26 cellular contexts compared by ENCODE assay signal in the genomic region with DNA sequence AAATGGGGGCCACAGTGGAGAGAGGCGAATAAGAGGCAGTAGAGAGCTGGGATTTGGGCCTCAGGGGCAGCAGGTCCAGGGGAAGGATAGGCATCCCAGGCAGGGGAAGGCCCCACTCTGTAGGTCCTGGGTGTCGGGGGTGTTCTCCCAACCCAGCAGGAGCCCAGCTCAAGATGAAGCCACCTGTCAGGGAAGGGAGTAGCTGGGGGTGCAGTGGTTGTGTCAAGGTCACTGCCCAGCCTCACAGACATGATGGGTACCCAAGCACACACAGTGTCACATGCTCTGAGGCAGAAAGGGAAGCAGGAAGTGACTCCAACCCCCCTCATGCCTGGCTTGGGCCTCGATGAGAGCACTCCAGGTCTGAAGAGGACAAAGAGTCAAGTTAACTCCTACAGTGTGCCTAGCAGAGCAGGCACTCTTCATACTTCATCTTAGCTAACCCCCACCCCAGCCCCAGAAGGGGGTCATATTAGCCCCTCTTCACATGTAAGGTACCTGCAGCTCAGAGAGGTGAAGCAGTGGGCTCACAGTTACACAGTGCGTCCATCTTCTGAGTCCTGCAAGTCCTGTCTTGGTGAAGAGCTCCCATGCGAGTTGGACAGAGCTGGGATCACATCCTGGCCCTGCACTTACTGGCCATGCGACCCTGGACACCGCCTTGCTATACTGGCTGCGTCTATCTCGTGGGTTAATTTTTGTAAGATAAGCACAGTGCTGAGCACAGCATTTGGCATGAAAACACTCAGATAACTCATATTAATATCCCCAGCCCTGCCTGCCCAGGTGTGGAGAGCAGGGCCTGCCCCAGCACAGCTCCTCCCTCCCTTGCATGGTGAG.
DNase-seq lines count a peak whose midpoint lies in the region; TF ChIP-seq lines count a peak whose summit lies in the region.
"Had no signal": no experiment of that assay in that cellular context is flagged by ENCODE, and none has a peak within 500 bp of the region (broad histone marks: within the 10 kb centered on the region; RNA-seq: fewer than 3 reads in every experiment).

No MANE protein-coding gene starts in this region.

- no peak for TF ChIP-seq CTCF in right atrium auricular region (IDR thresholded peaks at IDR 0.05)
- TF ChIP-seq CTCF in left ventricle myocardium inferior (IDR thresholded peaks at IDR 0.05; ENCODE audit: borderline replicate concordance), result no peak
- TF ChIP-seq CTCF in vagina (IDR thresholded peaks at IDR 0.05), result no peak
- TF ChIP-seq CTCF in transverse colon (IDR thresholded peaks at IDR 0.05), result no peak

- H3K4me1 ChIP-seq in right atrium auricular region (peaks cover 0 to 42% of the 10 kb centered on the region in 2 donors), left ventricle myocardium inferior (peaks cover 61% of the 10 kb centered on the region), vagina (peaks cover 56% of the 10 kb centered on the region), transverse colon (no peaks in the 10 kb centered on the region)
- H3K4me1 ChIP-seq: BE2C had no signal

- no peaks in the 10 kb centered on the region for H3K27me3 ChIP-seq in right atrium auricular region
- no peaks in the 10 kb centered on the region for H3K27me3 ChIP-seq in left ventricle myocardium inferior (ENCODE audit: low read depth)
- no peaks in the 10 kb centered on the region for H3K27me3 ChIP-seq in layer of hippocampus (ENCODE audit: control insufficient read depth, insufficient read depth, low read length)
- H3K27me3 ChIP-seq in vagina, result no peaks in the 10 kb centered on the region
- H3K27me3 ChIP-seq in transverse colon, result no peaks in the 10 kb centered on the region
- H3K27me3 ChIP-seq: BE2C, cardiac muscle cell, ovary, stomach, upper lobe of left lung had no signal

- 86 to 100% methylated on average over 1 to 9 of the region's 9 CpGs for WGBS in transverse colon (ENCODE audit: low coverage in 1 of 2), 2 donors

- H3K9me3 Mint-ChIP-seq in activated CD4-positive, alpha-beta T cell treated with anti-CD3 and anti-CD28 coated beads, Interleukin-2, amount 10 ng/mL, durations not matched to agents 7 days and 5 days, result no peaks in the 10 kb centered on the region
- H3K9me3 Mint-ChIP-seq: activated naive CD4-positive, alpha-beta T cell treated with anti-CD3 and anti-CD28 coated beads, Interleukin-2, amount 10 ng/mL, durations not matched to agents 7 days and 5 days; dendritic cell treated with granulocyte-macrophage colony-stimulating factor and Interleukin-4, amounts not matched to agents 40 ng/mL and 50 ng/mL, for 4 days; naive thymus-derived CD8-positive, alpha-beta T cell; T-helper 2 cell treated with Interferon-gamma antibody and Interleukin-4, amounts not matched to agents 5 μg/mL and 100 μg/mL, for 36 hours had no signal

- TF ChIP-seq EP300 in transverse colon (IDR thresholded peaks at IDR 0.05; ENCODE audit: low read depth), result no peak

- H3K36me3 Mint-ChIP-seq in activated CD4-positive, alpha-beta T cell treated with anti-CD3 and anti-CD28 coated beads, Interleukin-2, amount 10 ng/mL, durations not matched to agents 7 days and 5 days (ENCODE audit: low read depth), result no peaks in the 10 kb centered on the region
- H3K36me3 Mint-ChIP-seq: activated CD8-positive, alpha-beta memory T cell treated with anti-CD3 and anti-CD28 coated beads, Interleukin-2, amount 10 ng/mL, durations not matched to agents 7 days and 5 days; activated naive CD4-positive, alpha-beta T cell treated with anti-CD3 and anti-CD28 coated beads, Interleukin-2, amount 10 ng/mL, durations not matched to agents 7 days and 5 days; naive thymus-derived CD8-positive, alpha-beta T cell had no signal

- H3K4me3 ChIP-seq in right atrium auricular region, result no peak overlapping the region
- no peak overlapping the region for H3K4me3 ChIP-seq in left ventricle myocardium inferior
- no peak overlapping the region for H3K4me3 ChIP-seq in vagina
- H3K4me3 ChIP-seq in transverse colon, result no peak overlapping the region
- H3K4me3 ChIP-seq: cardiac muscle cell, ovary, stomach, upper lobe of left lung had no signal

- H3K9me3 ChIP-seq in right atrium auricular region (no peaks in the 10 kb centered on the region), left ventricle myocardium inferior (replicated peaks) (no peaks in the 10 kb centered on the region), vagina (no peaks in the 10 kb centered on the region), transverse colon (no peaks in the 10 kb centered on the region)
- H3K9me3 ChIP-seq: BE2C, ovary, SK-N-SH, stomach, upper lobe of left lung had no signal

- CTCF ChIA-PET in activated CD4-positive, alpha-beta T cell treated with anti-CD3 and anti-CD28 coated beads, Interleukin-2, amount 10 ng/mL, durations not matched to agents 7 days and 5 days (lab: Charles Lee), result no interaction called here

- H3K27me3 Mint-ChIP-seq in activated CD4-positive, alpha-beta T cell treated with anti-CD3 and anti-CD28 coated beads, Interleukin-2, amount 10 ng/mL, durations not matched to agents 7 days and 5 days, result no peaks in the 10 kb centered on the region
- H3K27me3 Mint-ChIP-seq: activated CD8-positive, alpha-beta memory T cell treated with anti-CD3 and anti-CD28 coated beads, Interleukin-2, amount 10 ng/mL, durations not matched to agents 7 days and 5 days; dendritic cell treated with granulocyte-macrophage colony-stimulating factor and Interleukin-4, amounts not matched to agents 40 ng/mL and 50 ng/mL, for 4 days had no signal

- TF ChIP-seq POLR2A in vagina (IDR thresholded peaks at IDR 0.05) (no peak), transverse colon (IDR thresholded peaks at IDR 0.05) (no peak)

- H3K27ac Mint-ChIP-seq in activated CD4-positive, alpha-beta T cell treated with anti-CD3 and anti-CD28 coated beads, Interleukin-2, amount 10 ng/mL, durations not matched to agents 7 days and 5 days, result no peak overlapping the region
- H3K27ac Mint-ChIP-seq: activated CD8-positive, alpha-beta memory T cell treated with anti-CD3 and anti-CD28 coated beads, Interleukin-2, amount 10 ng/mL, durations not matched to agents 7 days and 5 days; activated naive CD4-positive, alpha-beta T cell treated with anti-CD3 and anti-CD28 coated beads, Interleukin-2, amount 10 ng/mL, durations not matched to agents 7 days and 5 days; dendritic cell treated with granulocyte-macrophage colony-stimulating factor and Interleukin-4, amounts not matched to agents 40 ng/mL and 50 ng/mL, for 4 days; naive thymus-derived CD8-positive, alpha-beta T cell; T-helper 2 cell treated with Interferon-gamma antibody and Interleukin-4, amounts not matched to agents 5 μg/mL and 100 μg/mL, for 36 hours had no signal

- intact Hi-C loops in left ventricle myocardium inferior (cut with micrococcal nuclease) (no loop called here), vagina (cut with DNase I) (no loop called here), transverse colon (cut with DNase I; ENCODE audit: low total_unique reads) (no loop called here)

- POLR2A ChIA-PET in activated CD4-positive, alpha-beta T cell treated with anti-CD3 and anti-CD28 coated beads, Interleukin-2, amount 10 ng/mL, durations not matched to agents 7 days and 5 days (lab: Charles Lee), result no interaction called here

- H3K4me1 Mint-ChIP-seq in activated CD4-positive, alpha-beta T cell treated with anti-CD3 and anti-CD28 coated beads, Interleukin-2, amount 10 ng/mL, durations not matched to agents 7 days and 5 days, result no peaks in the 10 kb centered on the region
- H3K4me1 Mint-ChIP-seq: activated CD8-positive, alpha-beta memory T cell treated with anti-CD3 and anti-CD28 coated beads, Interleukin-2, amount 10 ng/mL, durations not matched to agents 7 days and 5 days; activated naive CD4-positive, alpha-beta T cell treated with anti-CD3 and anti-CD28 coated beads, Interleukin-2, amount 10 ng/mL, durations not matched to agents 7 days and 5 days had no signal

- in situ Hi-C loops in transverse colon (cut with MboI; ENCODE audit: low pct_ligation_motif_present in 1 of 4, low pct_unique_long_range_greater_than_20kb in 1 of 4, low sequenced_read_pairs in 3 of 4), result no loop called here

- H3K27ac ChIP-seq in right atrium auricular region (no peak overlapping the region), left ventricle myocardium inferior (replicated peaks) (no peak overlapping the region), caudate nucleus (ENCODE audit: low read depth, low read length) (peak overlapping the region; percentile 45), layer of hippocampus (ENCODE audit: low read depth, low read length) (peak overlapping the region; percentile 32), vagina (no peak overlapping the region), transverse colon (no peak overlapping the region)
- H3K27ac ChIP-seq: cardiac muscle cell, ovary, WERI-Rb-1 had no signal

- no peak overlapping the region for H3K4me3 Mint-ChIP-seq in activated CD4-positive, alpha-beta T cell treated with anti-CD3 and anti-CD28 coated beads, Interleukin-2, amount 10 ng/mL, durations not matched to agents 7 days and 5 days
- H3K4me3 Mint-ChIP-seq: activated CD8-positive, alpha-beta memory T cell treated with anti-CD3 and anti-CD28 coated beads, Interleukin-2, amount 10 ng/mL, durations not matched to agents 7 days and 5 days; activated naive CD4-positive, alpha-beta T cell treated with anti-CD3 and anti-CD28 coated beads, Interleukin-2, amount 10 ng/mL, durations not matched to agents 7 days and 5 days; dendritic cell treated with granulocyte-macrophage colony-stimulating factor and Interleukin-4, amounts not matched to agents 40 ng/mL and 50 ng/mL, for 4 days; naive thymus-derived CD8-positive, alpha-beta T cell; T-helper 2 cell treated with Interferon-gamma antibody and Interleukin-4, amounts not matched to agents 5 μg/mL and 100 μg/mL, for 36 hours had no signal

- no peaks in the 10 kb centered on the region for H3K36me3 ChIP-seq in right atrium auricular region
- no peaks in the 10 kb centered on the region for H3K36me3 ChIP-seq in left ventricle myocardium inferior
- H3K36me3 ChIP-seq in vagina, result no peaks in the 10 kb centered on the region
- no peaks in the 10 kb centered on the region for H3K36me3 ChIP-seq in transverse colon
- H3K36me3 ChIP-seq: BE2C, cardiac muscle cell, ovary, stomach, upper lobe of left lung, WERI-Rb-1 had no signal

- peak; percentile 28 for DNase-seq in right atrium auricular region (ENCODE audit: low spot score)
- DNase-seq in left ventricle myocardium inferior, result no peak
- DNase-seq in caudate nucleus (lab: John Stamatoyannopoulos, UW), result peak in 2 of 61 donors; percentile 42 to 49
- peak; percentile 84 to 89 for DNase-seq in vagina (ENCODE audit: extremely low spot score in 2 of 2)
- DNase-seq in mucosa of gallbladder (ENCODE audit: low spot score), result no peak
- DNase-seq in transverse colon, result no peak
- DNase-seq in activated CD4-positive, alpha-beta T cell treated with anti-CD3 and anti-CD28 coated beads, Interleukin-2, amount 10 ng/mL, durations not matched to agents 7 days and 5 days, result no peak
- DNase-seq: activated CD4-positive, alpha-beta T cell treated with anti-CD3 and anti-CD28 coated beads, Interleukin-2, amount 50 U/mL, for 1 hour; activated CD8-positive, alpha-beta memory T cell treated with anti-CD3 and anti-CD28 coated beads, Interleukin-2, amount 10 ng/mL, durations not matched to agents 7 days and 5 days; activated naive CD4-positive, alpha-beta T cell treated with anti-CD3 and anti-CD28 coated beads, Interleukin-2, amount 10 ng/mL, durations not matched to agents 7 days and 5 days; BE2C; naive thymus-derived CD8-positive, alpha-beta T cell; NCI-H1092 treated with DMSO at 0.1 percent for 48 hours; NCI-H187 treated with DMSO at 0.1 percent for 48 hours; NCI-H2227 treated with DMSO at 0.1 percent for 48 hours; NCI-H774; ovary; SK-N-SH; stimulated activated CD4-positive, alpha-beta T cell treated with anti-CD3 and anti-CD28 coated beads, Interleukin-15, amount 100 ng/mL, for 24 hours; stomach; WERI-Rb-1 had no signal

Comparison
In these comparisons a context has a peak if more than half of its experiments do, and no peak if none do; other contexts are left out.
1. DNase-seq: peak in right atrium auricular region (single experiment) and vagina (2 of 2); none in left ventricle myocardium inferior (single experiment), mucosa of gallbladder (single experiment), transverse colon (single experiment) and activated CD4-positive, alpha-beta T cell treated with anti-CD3 and anti-CD28 coated beads, Interleukin-2, amount 10 ng/mL, durations not matched to agents 7 days and 5 days (single experiment).
2. H3K27ac ChIP-seq: peak in caudate nucleus (single experiment) and layer of hippocampus (single experiment); none in right atrium auricular region (0 of 2), left ventricle myocardium inferior (single experiment), vagina (single experiment) and transverse colon (0 of 4).